ENCODE assay signal across 1 cellular context in the genomic region with DNA sequence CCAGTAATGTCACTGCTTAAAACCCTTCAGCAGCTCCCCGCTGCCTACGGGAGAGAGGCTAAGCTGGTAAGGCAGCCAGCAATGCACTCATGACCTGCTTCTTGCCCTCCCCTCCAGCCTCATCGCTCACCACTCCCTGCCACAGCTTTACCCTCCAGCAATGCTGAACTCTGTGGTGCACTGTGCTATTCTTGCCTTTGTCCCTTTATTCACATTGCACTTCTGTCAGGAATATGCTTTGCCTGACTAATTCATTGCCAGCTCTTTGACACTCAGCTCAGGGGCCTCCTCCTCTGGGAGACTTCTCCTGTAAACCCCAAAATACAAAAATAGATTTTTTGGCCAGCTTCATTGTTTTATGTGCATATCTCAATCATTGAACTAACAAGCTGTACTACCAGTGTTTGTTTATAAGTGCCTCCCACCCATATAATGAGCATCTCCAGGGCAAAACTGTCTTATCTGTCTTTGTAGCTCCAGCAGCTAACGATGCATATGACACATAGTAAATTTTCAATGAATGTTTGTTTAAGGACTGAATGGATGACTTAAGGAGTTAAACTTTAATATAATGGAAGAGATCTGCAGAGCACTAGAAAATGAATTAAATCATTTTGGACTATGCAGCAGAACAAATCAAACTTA.
TF ChIP-seq lines count a peak whose summit lies in the region.

No MANE protein-coding gene starts in this region.

TF ChIP-seq in HepG2, 621 proteins besides CTCF, POLR2A, EP300 and RAD21:
- TF ChIP-seq TARDBP (CRISPR knock-in tag; IDR thresholded peaks at IDR 0.05), result no peak
- no peak for TF ChIP-seq ZFP36L2 (CRISPR knock-in tag; IDR thresholded peaks at IDR 0.05)
- TF ChIP-seq, protein P1, sequence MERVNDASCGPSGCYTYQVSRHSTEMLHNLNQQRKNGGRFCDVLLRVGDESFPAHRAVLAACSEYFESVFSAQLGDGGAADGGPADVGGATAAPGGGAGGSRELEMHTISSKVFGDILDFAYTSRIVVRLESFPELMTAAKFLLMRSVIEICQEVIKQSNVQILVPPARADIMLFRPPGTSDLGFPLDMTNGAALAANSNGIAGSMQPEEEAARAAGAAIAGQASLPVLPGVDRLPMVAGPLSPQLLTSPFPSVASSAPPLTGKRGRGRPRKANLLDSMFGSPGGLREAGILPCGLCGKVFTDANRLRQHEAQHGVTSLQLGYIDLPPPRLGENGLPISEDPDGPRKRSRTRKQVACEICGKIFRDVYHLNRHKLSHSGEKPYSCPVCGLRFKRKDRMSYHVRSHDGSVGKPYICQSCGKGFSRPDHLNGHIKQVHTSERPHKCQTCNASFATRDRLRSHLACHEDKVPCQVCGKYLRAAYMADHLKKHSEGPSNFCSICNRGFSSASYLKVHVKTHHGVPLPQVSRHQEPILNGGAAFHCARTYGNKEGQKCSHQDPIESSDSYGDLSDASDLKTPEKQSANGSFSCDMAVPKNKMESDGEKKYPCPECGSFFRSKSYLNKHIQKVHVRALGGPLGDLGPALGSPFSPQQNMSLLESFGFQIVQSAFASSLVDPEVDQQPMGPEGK (CRISPR knock-in tag; IDR thresholded peaks at IDR 0.05), result no peak
- no peak for TF ChIP-seq CCAR2 (optimal IDR thresholded peaks at IDR 0.05; ENCODE audit: low read depth, low read length)
- no peak for TF ChIP-seq ISL2 (CRISPR knock-in tag; IDR thresholded peaks at IDR 0.05)
- TF ChIP-seq MYC (CRISPR knock-in tag; IDR thresholded peaks at IDR 0.05; ENCODE audit: borderline replicate concordance), result no peak
- TF ChIP-seq ZNF414 (CRISPR knock-in tag; IDR thresholded peaks at IDR 0.05), result no peak
- TF ChIP-seq NFE2 (CRISPR knock-in tag; IDR thresholded peaks at IDR 0.05), result no peak
- TF ChIP-seq ZNF737 (CRISPR knock-in tag; IDR thresholded peaks at IDR 0.05; ENCODE audit: borderline replicate concordance), result no peak
- no peak for TF ChIP-seq PRMT3 (CRISPR knock-in tag; IDR thresholded peaks at IDR 0.05; ENCODE audit: borderline replicate concordance, low read depth)
- TF ChIP-seq, protein P2, sequence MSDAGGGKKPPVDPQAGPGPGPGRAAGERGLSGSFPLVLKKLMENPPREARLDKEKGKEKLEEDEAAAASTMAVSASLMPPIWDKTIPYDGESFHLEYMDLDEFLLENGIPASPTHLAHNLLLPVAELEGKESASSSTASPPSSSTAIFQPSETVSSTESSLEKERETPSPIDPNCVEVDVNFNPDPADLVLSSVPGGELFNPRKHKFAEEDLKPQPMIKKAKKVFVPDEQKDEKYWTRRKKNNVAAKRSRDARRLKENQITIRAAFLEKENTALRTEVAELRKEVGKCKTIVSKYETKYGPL (CRISPR knock-in tag; IDR thresholded peaks at IDR 0.05), result no peak
- no peak for TF ChIP-seq SETDB1 (CRISPR knock-in tag; IDR thresholded peaks at IDR 0.05; ENCODE audit: borderline replicate concordance)
- no peak for TF ChIP-seq KDM3A (CRISPR knock-in tag; IDR thresholded peaks at IDR 0.05; ENCODE audit: low read depth)
- no peak for TF ChIP-seq ZFAT (CRISPR knock-in tag; conservative IDR thresholded peaks at IDR 0.05)
- no peak for TF ChIP-seq ZNF101 (CRISPR knock-in tag; IDR thresholded peaks at IDR 0.05; ENCODE audit: borderline replicate concordance, low read depth)
- no peak for TF ChIP-seq MAFF (IDR thresholded peaks at IDR 0.05; ENCODE audit: low read depth, low read length)
- TF ChIP-seq, protein P3, sequence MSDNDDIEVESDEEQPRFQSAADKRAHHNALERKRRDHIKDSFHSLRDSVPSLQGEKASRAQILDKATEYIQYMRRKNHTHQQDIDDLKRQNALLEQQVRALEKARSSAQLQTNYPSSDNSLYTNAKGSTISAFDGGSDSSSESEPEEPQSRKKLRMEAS (IDR thresholded peaks at IDR 0.05), result no peak
